In the genomic region with DNA sequence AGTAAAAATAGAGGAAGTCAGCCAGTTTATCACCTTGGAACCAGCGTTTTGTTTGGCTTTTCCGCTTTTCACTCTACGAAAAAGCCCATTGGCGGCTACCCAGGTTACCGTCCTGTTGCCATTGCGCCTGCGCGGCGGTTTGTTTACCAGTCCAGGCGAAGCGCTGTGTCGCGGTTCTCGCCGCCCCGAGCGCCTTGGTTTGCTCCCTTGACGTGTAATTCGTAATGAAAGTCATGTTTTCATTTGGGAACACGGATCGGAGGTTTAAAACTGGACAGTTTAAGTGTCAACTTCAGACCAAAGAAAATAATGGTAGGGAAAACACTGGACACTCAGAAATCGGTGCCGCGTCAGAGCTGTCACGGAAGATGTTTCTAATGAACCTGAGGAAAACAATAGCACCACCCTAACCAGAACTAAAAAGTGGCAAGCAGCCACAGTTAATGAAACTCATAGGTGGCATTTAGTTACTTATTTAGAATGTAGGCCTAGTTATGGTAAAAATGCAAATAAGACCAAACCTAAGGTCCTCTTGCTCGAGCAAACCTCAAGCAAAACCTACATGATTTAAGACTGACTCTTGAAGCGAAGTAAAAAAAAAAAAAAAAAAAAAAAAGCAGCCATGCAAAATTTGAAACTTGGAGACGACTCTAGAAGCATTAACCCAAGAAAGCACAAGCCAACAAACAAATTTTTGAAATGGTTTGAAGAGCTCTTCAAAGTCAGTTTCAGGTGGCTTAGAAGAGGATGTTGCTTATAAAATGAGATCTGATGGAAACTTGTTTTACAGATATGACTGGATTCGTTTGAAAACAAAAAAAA, we compare ENCODE assay signal across 8 cellular contexts. TPM values are rescaled to one million over a fixed set of nuclear protein-coding genes. Genes with fewer than 3 reads are reported as not detected.
DNase-seq lines count a peak whose midpoint lies in the region; ATAC-seq and TF ChIP-seq lines count a peak whose summit lies in the region.

No MANE protein-coding gene starts in this region.

- peak overlapping the region; percentile 99 for H3K27ac Mint-ChIP-seq in activated CD4-positive, alpha-beta T cell treated with anti-CD3 and anti-CD28 coated beads, Interleukin-2, amount 10 ng/mL, durations not matched to agents 24 days and 14 days

- peaks cover 11% of the 10 kb centered on the region for H3K36me3 Mint-ChIP-seq in activated CD4-positive, alpha-beta T cell treated with anti-CD3 and anti-CD28 coated beads, Interleukin-2, amount 10 ng/mL, durations not matched to agents 24 days and 14 days (ENCODE audit: low read depth)

- H3K27me3 ChIP-seq in AG04450 (ENCODE audit: control insufficient read depth, insufficient read depth, low read length), result peaks cover 8% of the 10 kb centered on the region

- DNase-seq in AG04450 (ENCODE audit: low read depth, low spot score), result peak; percentile 61
- peak; percentile 67 for DNase-seq in NCI-H446 treated with DMSO at 0.1 percent for 48 hours (lab: John Stamatoyannopoulos, UW)
- peak; percentile 98 for DNase-seq in activated CD4-positive, alpha-beta T cell treated with anti-CD3 and anti-CD28 coated beads, Interleukin-2, amount 10 ng/mL, durations not matched to agents 24 days and 14 days
- DNase-seq in coronary artery (ENCODE audit: low spot score), result peak; percentile 90
- DNase-seq in left lobe of liver (ENCODE audit: low spot score), result peak; percentile 94
- DNase-seq in stimulated activated CD4-positive, alpha-beta T cell treated with anti-CD3 and anti-CD28 coated beads, Interleukin-2, amount 100 ng/mL, for 4 hours (ENCODE audit: low read depth), result peak; percentile 82

- in situ Hi-C loops in GM18951 (cut with MboI; ENCODE audit: low sequenced_read_pairs, unreplicated experiment), result loop anchor here (5.0 kb wide), 1 partner anchor 324 kb away; no protein-coding TSS in a partner anchor

- no peaks in the 10 kb centered on the region for H3K27me3 Mint-ChIP-seq in activated CD4-positive, alpha-beta T cell treated with anti-CD3 and anti-CD28 coated beads, Interleukin-2, amount 10 ng/mL, durations not matched to agents 24 days and 14 days

- H3K4me3 ChIP-seq in AG04450 (ENCODE audit: low read depth, low read length) (peak overlapping the region; percentile 67), coronary artery (peak overlapping the region; percentile 67)

- intact Hi-C loops in activated CD4-positive, alpha-beta T cell treated with anti-CD3 and anti-CD28 coated beads, Interleukin-2, amount 10 ng/mL, durations not matched to agents 24 days and 14 days (cut with micrococcal nuclease), result loop anchor here (1.0 to 5.0 kb wide), 5 partner anchors 28 to 340 kb away; partner anchors contain the start of genes BORCS5 and CREBL2

- CTCF ChIA-PET in AG04450 (lab: Charles Lee), result interaction anchor here (0.6 to 1.2 kb wide), 5 partner anchors 95 to 988 kb away, joined by 3 to 7 read pairs (median 4); no protein-coding TSS in a partner anchor

- peak; percentile 71 for ATAC-seq in HG03196 (IDR thresholded peaks at IDR 0.05; ENCODE audit: unreplicated experiment)
- peak; percentile 93 for ATAC-seq in left lobe of liver

- H3K4me3 Mint-ChIP-seq in activated CD4-positive, alpha-beta T cell treated with anti-CD3 and anti-CD28 coated beads, Interleukin-2, amount 10 ng/mL, durations not matched to agents 24 days and 14 days, result peak overlapping the region; percentile 94

- H3K9me3 Mint-ChIP-seq in activated CD4-positive, alpha-beta T cell treated with anti-CD3 and anti-CD28 coated beads, Interleukin-2, amount 10 ng/mL, durations not matched to agents 24 days and 14 days, result no peaks in the 10 kb centered on the region

- POLR2A ChIA-PET in AG04450 (lab: Yijun Ruan, JAX), result interaction anchor here (0.7 kb wide), 1 partner anchor 18 kb away, joined by 11 read pairs; no protein-coding TSS in a partner anchor

- H3K27ac ChIP-seq in AG04450 (ENCODE audit: low read depth, low read length), result peak overlapping the region; percentile 93
- H3K27ac ChIP-seq in coronary artery, result peak overlapping the region; percentile 84 to 91

- H3K9me3 ChIP-seq in AG04450 (ENCODE audit: control insufficient read depth, insufficient read depth, low read length), result no peaks in the 10 kb centered on the region

- TF ChIP-seq CTCF in AG04450 (IDR thresholded peaks at IDR 0.05; ENCODE audit: low read depth, low read length) (0 out of 2 replicates have a peak, but pooled peaks have one; percentile 8), coronary artery (IDR thresholded peaks at IDR 0.05) (no peak)

- TF ChIP-seq POLR2A in GM18951 (IDR thresholded peaks at IDR 0.05; ENCODE audit: extremely low read depth, insufficient read depth, insufficient read length), result peak; percentile 40

- H3K4me1 Mint-ChIP-seq in activated CD4-positive, alpha-beta T cell treated with anti-CD3 and anti-CD28 coated beads, Interleukin-2, amount 10 ng/mL, durations not matched to agents 24 days and 14 days, result peaks cover 60% of the 10 kb centered on the region

RNA-seq across cellular contexts. Expression of gene GPR19, which starts 0.8 kb away (rescaled TPM):
- 0.09 and 0.16 TPM in 2 replicates for polyA plus RNA-seq in AG04450 (2011; rRNA removed)
- polyA minus RNA-seq in AG04450 (2011; rRNA and poly(A)+ RNA removed), result not detected in 2 replicates
- total RNA-seq in activated CD4-positive, alpha-beta T cell treated with anti-CD3 and anti-CD28 coated beads, Interleukin-2, amount 10 ng/mL, durations not matched to agents 24 days and 14 days, result 9.4 and 12.1 TPM in 2 replicates
- 0.18 TPM for total RNA-seq in left lobe of liver

RNA-seq across cellular contexts. Expression of gene CDKN1B, which starts 20.4 kb away (rescaled TPM):
- 17.9 and 23.1 TPM in 2 replicates for polyA plus RNA-seq in AG04450 (2011; rRNA removed)
- 16.0 and 16.6 TPM in 2 replicates for polyA minus RNA-seq in AG04450 (2011; rRNA and poly(A)+ RNA removed)
- 47.4 and 48.5 TPM in 2 replicates for total RNA-seq in activated CD4-positive, alpha-beta T cell treated with anti-CD3 and anti-CD28 coated beads, Interleukin-2, amount 10 ng/mL, durations not matched to agents 24 days and 14 days
- 25.5 TPM for total RNA-seq in left lobe of liver

Comparison
In these comparisons a context has a peak if more than half of its experiments do, and no peak if none do; other contexts are left out.
1. Peak in every context shown above with its lines: DNase-seq, ATAC-seq, H3K4me3 ChIP-seq and H3K27ac ChIP-seq.